ENCODE assay signal across 10 cellular contexts in the genomic region with DNA sequence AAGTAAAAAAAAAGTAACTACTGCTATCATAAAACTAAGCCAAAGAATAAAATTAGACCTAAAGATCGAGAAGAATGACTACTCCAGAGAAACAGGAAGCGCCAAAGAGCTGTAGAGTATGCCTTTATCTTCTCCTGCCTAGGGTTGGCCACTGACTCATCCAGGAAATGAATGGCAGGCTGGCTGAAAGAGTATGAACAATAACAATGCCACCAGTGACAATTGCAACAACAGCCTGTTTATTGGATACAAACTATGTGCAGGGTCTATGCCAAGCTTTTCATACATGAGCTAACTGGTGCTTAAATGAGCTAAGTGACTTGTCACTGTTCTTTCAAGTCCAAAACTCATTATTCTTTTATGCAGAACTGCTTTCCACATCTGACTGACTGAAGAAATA.
DNase-seq lines count a peak whose midpoint lies in the region; ATAC-seq, FAIRE-seq and TF ChIP-seq lines count a peak whose summit lies in the region.
"Had no signal": no experiment of that assay in that cellular context is flagged by ENCODE, and none has a peak within 500 bp of the region (broad histone marks: within the 10 kb centered on the region; RNA-seq: fewer than 3 reads in every experiment).

No MANE protein-coding gene starts in this region.

- no peak for ATAC-seq in GM18858 (IDR thresholded peaks at IDR 0.05; ENCODE audit: unreplicated experiment)

- no peaks in the 10 kb centered on the region for H3K36me3 ChIP-seq in bronchial epithelial cell (ENCODE audit: control insufficient read depth, insufficient read depth, low read length)
- H3K36me3 ChIP-seq: spleen had no signal

- no peaks in the 10 kb centered on the region for H3K27me3 ChIP-seq in bronchial epithelial cell (ENCODE audit: control insufficient read depth, insufficient read depth, low read length)
- H3K27me3 ChIP-seq: spleen had no signal

- H3K27ac Mint-ChIP-seq in nephron progenitor cell, result no peak overlapping the region
- H3K27ac Mint-ChIP-seq in T-helper 2 cell treated with Interferon-gamma antibody and Interleukin-4, amounts not matched to agents 5 μg/mL and 100 μg/mL, for 36 hours, result no peak overlapping the region

- H3K36me3 Mint-ChIP-seq in nephron progenitor cell (ENCODE audit: low read depth), result no peaks in the 10 kb centered on the region
- no peaks in the 10 kb centered on the region for H3K36me3 Mint-ChIP-seq in T-helper 2 cell treated with Interferon-gamma antibody and Interleukin-4, amounts not matched to agents 5 μg/mL and 100 μg/mL, for 36 hours (ENCODE audit: low read depth)

- H3K4me3 Mint-ChIP-seq in nephron progenitor cell, result no peak overlapping the region
- H3K4me3 Mint-ChIP-seq in T-helper 2 cell treated with Interferon-gamma antibody and Interleukin-4, amounts not matched to agents 5 μg/mL and 100 μg/mL, for 36 hours, result no peak overlapping the region

- H3K4me3 ChIP-seq in bronchial epithelial cell (ENCODE audit: low read depth, low read length), result no peak overlapping the region
- H3K4me3 ChIP-seq: spleen had no signal

- TF ChIP-seq CTCF in bronchial epithelial cell (IDR thresholded peaks at IDR 0.05; ENCODE audit: insufficient read depth, low read length, severe bottlenecking) (no peak), nephron progenitor cell (IDR thresholded peaks at IDR 0.05) (no peak)

- H3K27me3 Mint-ChIP-seq in nephron progenitor cell (ENCODE audit: low read depth, poor library complexity), result no peaks in the 10 kb centered on the region
- no peaks in the 10 kb centered on the region for H3K27me3 Mint-ChIP-seq in T-helper 2 cell treated with Interferon-gamma antibody and Interleukin-4, amounts not matched to agents 5 μg/mL and 100 μg/mL, for 36 hours (ENCODE audit: low read depth)

- DNase-seq in COLO829 (ENCODE audit: low spot score) (peak; percentile 31), NCI-H226 (peak; percentile 90), bronchial epithelial cell (ENCODE audit: low read depth) (peak; percentile 89), medulla oblongata (ENCODE audit: extremely low spot score) (peak; percentile 82), nephron progenitor cell (no peak), GM03348 (ENCODE audit: low spot score) (no peak)
- DNase-seq in T-helper 2 cell treated with Interferon-gamma antibody and Interleukin-4, amounts not matched to agents 5 μg/mL and 100 μg/mL, for 36 hours (ENCODE audit: low spot score), result no peak
- DNase-seq: activated CD4-positive, alpha-beta T cell treated with anti-CD3 and anti-CD28 coated beads, Interleukin-2, amount 50 U/mL, for 4 hours; spleen had no signal

- no peaks in the 10 kb centered on the region for H3K9me3 Mint-ChIP-seq in nephron progenitor cell
- H3K9me3 Mint-ChIP-seq in T-helper 2 cell treated with Interferon-gamma antibody and Interleukin-4, amounts not matched to agents 5 μg/mL and 100 μg/mL, for 36 hours, result peaks cover 5% of the 10 kb centered on the region

- no peaks in the 10 kb centered on the region for H3K4me1 Mint-ChIP-seq in nephron progenitor cell
- no peaks in the 10 kb centered on the region for H3K4me1 Mint-ChIP-seq in T-helper 2 cell treated with Interferon-gamma antibody and Interleukin-4, amounts not matched to agents 5 μg/mL and 100 μg/mL, for 36 hours (ENCODE audit: low read depth)

- FAIRE-seq in bronchial epithelial cell (lab: Jason Lieb, UNC), result peak; percentile 58

Comparison
In these comparisons a context has a peak if more than half of its experiments do, and no peak if none do; other contexts are left out.
1. DNase-seq: peak in COLO829 (single experiment), NCI-H226 (single experiment), bronchial epithelial cell (single experiment) and medulla oblongata (single experiment); none in nephron progenitor cell (single experiment), T-helper 2 cell treated with Interferon-gamma antibody and Interleukin-4, amounts not matched to agents 5 μg/mL and 100 μg/mL, for 36 hours (single experiment) and GM03348 (single experiment).